ENCODE assay signal across 1 cellular context in the genomic region with DNA sequence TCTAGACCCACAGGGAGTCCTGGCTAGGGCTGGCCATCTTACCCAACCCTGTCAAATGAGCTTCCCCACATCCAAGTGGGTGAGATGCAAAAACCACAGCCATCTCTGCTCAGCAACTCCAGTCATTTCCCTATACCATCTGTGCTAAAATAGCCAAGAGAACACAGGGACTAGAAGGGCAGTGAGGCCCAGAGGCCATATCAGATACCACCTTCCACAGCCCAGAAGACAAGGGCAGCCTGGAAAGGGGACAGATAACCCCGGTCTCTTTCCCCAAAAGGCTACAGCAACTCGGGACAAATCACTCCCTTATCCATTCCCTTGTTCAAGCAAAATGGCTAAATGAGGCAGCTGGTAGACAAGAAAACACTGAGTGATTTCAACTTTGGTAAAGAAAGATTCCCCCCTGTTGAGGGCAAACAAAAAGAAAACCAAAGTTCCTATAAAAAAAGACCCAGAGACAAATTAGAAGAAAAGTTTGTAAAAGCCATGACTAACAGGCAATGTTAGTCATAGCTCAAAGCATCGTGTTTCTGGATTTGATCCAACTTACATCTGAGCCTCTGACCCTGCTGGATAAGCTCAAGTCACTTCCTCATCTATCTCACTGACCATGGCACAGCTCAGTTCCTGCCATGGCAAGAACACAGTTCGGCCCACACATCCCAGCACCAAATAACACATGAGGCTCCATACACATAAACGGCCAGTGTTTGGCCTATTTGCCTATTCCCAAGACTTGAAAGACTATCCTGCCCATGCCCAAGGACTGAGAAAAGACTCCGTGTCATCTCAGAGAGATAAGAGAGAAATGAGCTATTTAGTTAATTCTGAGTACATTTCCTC.
TF ChIP-seq lines count a peak whose summit lies in the region.

No MANE protein-coding gene starts in this region.

TF ChIP-seq in HepG2, 621 proteins besides CTCF, POLR2A, EP300 and RAD21:
- TF ChIP-seq TEAD2 (CRISPR knock-in tag; IDR thresholded peaks at IDR 0.05), result no peak
- TF ChIP-seq CAMTA2 (CRISPR knock-in tag; IDR thresholded peaks at IDR 0.05; ENCODE audit: borderline replicate concordance), result no peak
- no peak for TF ChIP-seq ZNF607 (CRISPR knock-in tag; IDR thresholded peaks at IDR 0.05; ENCODE audit: borderline replicate concordance)
- TF ChIP-seq MED13 (CRISPR knock-in tag; IDR thresholded peaks at IDR 0.05), result no peak
- TF ChIP-seq, protein P1, sequence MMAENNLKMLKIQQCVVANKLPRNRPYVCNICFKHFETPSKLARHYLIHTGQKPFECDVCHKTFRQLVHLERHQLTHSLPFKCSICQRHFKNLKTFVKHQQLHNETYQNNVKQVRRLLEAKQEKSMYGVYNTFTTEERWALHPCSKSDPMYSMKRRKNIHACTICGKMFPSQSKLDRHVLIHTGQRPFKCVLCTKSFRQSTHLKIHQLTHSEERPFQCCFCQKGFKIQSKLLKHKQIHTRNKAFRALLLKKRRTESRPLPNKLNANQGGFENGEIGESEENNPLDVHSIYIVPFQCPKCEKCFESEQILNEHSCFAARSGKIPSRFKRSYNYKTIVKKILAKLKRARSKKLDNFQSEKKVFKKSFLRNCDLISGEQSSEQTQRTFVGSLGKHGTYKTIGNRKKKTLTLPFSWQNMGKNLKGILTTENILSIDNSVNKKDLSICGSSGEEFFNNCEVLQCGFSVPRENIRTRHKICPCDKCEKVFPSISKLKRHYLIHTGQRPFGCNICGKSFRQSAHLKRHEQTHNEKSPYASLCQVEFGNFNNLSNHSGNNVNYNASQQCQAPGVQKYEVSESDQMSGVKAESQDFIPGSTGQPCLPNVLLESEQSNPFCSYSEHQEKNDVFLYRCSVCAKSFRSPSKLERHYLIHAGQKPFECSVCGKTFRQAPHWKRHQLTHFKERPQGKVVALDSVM (CRISPR knock-in tag; IDR thresholded peaks at IDR 0.05), result no peak
- no peak for TF ChIP-seq U2AF1 (optimal IDR thresholded peaks at IDR 0.05; ENCODE audit: low read depth, low read length)
- TF ChIP-seq, protein P2, sequence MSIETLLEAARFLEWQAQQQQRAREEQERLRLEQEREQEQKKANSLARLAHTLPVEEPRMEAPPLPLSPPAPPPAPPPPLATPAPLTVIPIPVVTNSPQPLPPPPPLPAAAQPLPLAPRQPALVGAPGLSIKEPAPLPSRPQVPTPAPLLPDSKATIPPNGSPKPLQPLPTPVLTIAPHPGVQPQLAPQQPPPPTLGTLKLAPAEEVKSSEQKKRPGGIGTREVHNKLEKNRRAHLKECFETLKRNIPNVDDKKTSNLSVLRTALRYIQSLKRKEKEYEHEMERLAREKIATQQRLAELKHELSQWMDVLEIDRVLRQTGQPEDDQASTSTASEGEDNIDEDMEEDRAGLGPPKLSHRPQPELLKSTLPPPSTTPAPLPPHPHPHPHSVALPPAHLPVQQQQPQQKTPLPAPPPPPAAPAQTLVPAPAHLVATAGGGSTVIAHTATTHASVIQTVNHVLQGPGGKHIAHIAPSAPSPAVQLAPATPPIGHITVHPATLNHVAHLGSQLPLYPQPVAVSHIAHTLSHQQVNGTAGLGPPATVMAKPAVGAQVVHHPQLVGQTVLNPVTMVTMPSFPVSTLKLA (IDR thresholded peaks at IDR 0.05), result no peak
- TF ChIP-seq ZNF552 (CRISPR knock-in tag; IDR thresholded peaks at IDR 0.05; ENCODE audit: borderline replicate concordance), result no peak
- TF ChIP-seq, protein P3, sequence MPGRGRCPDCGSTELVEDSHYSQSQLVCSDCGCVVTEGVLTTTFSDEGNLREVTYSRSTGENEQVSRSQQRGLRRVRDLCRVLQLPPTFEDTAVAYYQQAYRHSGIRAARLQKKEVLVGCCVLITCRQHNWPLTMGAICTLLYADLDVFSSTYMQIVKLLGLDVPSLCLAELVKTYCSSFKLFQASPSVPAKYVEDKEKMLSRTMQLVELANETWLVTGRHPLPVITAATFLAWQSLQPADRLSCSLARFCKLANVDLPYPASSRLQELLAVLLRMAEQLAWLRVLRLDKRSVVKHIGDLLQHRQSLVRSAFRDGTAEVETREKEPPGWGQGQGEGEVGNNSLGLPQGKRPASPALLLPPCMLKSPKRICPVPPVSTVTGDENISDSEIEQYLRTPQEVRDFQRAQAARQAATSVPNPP (CRISPR knock-in tag; IDR thresholded peaks at IDR 0.05), result no peak
- TF ChIP-seq SIN3B (IDR thresholded peaks at IDR 0.05; ENCODE audit: low read length), result no peak
- no peak for TF ChIP-seq ZBTB7B (CRISPR knock-in tag; IDR thresholded peaks at IDR 0.05)
- no peak for TF ChIP-seq NR1H2 (CRISPR knock-in tag; IDR thresholded peaks at IDR 0.05; ENCODE audit: borderline replicate concordance, low read depth)
- TF ChIP-seq SAP130 (CRISPR knock-in tag; IDR thresholded peaks at IDR 0.05; ENCODE audit: low read depth), result no peak
- TF ChIP-seq KLF11 (CRISPR knock-in tag; IDR thresholded peaks at IDR 0.05), result no peak
- TF ChIP-seq, protein P4, sequence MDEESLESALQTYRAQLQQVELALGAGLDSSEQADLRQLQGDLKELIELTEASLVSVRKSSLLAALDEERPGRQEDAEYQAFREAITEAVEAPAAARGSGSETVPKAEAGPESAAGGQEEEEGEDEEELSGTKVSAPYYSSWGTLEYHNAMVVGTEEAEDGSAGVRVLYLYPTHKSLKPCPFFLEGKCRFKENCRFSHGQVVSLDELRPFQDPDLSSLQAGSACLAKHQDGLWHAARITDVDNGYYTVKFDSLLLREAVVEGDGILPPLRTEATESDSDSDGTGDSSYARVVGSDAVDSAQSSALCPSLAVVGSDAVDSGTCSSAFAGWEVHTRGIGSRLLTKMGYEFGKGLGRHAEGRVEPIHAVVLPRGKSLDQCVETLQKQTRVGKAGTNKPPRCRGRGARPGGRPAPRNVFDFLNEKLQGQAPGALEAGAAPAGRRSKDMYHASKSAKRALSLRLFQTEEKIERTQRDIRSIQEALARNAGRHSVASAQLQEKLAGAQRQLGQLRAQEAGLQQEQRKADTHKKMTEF (CRISPR knock-in tag; IDR thresholded peaks at IDR 0.05), result no peak
- TF ChIP-seq, protein P5, sequence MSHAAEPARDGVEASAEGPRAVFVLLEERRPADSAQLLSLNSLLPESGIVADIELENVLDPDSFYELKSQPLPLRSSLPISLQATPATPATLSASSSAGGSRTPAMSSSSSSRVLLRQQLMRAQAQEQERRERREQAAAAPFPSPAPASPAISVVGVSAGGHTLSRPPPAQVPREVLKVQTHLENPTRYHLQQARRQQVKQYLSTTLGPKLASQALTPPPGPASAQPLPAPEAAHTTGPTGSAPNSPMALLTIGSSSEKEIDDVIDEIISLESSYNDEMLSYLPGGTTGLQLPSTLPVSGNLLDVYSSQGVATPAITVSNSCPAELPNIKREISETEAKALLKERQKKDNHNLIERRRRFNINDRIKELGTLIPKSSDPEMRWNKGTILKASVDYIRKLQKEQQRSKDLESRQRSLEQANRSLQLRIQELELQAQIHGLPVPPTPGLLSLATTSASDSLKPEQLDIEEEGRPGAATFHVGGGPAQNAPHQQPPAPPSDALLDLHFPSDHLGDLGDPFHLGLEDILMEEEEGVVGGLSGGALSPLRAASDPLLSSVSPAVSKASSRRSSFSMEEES (CRISPR knock-in tag; IDR thresholded peaks at IDR 0.05), result no peak
- TF ChIP-seq SP4 (CRISPR knock-in tag; IDR thresholded peaks at IDR 0.05), result no peak
- no peak for TF ChIP-seq BCL6 (CRISPR knock-in tag; IDR thresholded peaks at IDR 0.05)
- no peak for TF ChIP-seq TCF12 (IDR thresholded peaks at IDR 0.05)
- no peak for TF ChIP-seq TCF12 (CRISPR knock-in tag; IDR thresholded peaks at IDR 0.05)
- TF ChIP-seq, protein P6, sequence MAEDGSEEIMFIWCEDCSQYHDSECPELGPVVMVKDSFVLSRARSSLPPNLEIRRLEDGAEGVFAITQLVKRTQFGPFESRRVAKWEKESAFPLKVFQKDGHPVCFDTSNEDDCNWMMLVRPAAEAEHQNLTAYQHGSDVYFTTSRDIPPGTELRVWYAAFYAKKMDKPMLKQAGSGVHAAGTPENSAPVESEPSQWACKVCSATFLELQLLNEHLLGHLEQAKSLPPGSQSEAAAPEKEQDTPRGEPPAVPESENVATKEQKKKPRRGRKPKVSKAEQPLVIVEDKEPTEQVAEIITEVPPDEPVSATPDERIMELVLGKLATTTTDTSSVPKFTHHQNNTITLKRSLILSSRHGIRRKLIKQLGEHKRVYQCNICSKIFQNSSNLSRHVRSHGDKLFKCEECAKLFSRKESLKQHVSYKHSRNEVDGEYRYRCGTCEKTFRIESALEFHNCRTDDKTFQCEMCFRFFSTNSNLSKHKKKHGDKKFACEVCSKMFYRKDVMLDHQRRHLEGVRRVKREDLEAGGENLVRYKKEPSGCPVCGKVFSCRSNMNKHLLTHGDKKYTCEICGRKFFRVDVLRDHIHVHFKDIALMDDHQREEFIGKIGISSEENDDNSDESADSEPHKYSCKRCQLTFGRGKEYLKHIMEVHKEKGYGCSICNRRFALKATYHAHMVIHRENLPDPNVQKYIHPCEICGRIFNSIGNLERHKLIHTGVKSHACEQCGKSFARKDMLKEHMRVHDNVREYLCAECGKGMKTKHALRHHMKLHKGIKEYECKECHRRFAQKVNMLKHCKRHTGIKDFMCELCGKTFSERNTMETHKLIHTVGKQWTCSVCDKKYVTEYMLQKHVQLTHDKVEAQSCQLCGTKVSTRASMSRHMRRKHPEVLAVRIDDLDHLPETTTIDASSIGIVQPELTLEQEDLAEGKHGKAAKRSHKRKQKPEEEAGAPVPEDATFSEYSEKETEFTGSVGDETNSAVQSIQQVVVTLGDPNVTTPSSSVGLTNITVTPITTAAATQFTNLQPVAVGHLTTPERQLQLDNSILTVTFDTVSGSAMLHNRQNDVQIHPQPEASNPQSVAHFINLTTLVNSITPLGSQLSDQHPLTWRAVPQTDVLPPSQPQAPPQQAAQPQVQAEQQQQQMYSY (CRISPR knock-in tag; IDR thresholded peaks at IDR 0.05), result no peak
